17 cellular contexts compared by ENCODE assay signal in the genomic region with DNA sequence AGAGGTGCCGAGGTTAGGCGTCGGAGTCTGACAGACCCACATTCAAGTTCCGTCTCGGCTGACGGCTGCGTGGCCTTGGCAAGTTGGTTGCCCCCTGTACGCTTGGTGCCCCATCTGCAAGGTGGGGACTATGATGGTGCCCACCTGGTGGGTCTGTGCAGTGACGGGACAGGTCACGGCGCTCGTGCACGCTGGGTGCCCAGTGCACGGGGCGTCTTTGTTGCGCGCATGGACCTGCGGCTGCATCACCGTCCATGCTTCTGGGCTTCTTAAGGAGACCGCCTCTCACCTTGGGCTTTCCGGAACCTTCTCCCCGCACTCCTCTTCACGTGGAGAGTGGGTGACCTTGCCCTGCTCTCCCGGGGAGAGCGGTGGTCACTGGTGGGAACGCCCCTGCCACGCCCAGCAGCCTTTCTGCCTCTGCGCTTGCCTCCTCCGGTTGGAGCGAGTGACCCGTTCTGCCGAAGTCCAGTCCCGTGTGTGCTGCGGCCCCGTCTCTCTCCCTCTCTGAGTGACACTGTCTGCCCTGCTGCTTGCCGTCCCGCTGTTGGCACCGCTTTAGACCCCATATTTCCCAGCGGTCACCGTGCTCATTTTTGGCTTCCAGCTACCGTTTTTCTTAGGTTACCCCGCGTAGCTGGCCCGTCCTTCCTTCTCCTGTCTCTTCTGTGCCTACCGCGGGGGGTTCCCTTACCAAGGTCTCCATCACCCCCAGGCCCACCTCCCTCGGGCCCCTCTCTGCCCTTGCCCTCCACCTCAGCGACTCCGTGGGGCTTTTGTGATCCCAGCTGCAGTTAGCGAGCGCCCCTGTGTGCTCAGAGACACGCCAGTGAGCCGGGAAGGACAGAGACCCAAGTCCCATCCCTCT.
"Had no signal": no experiment of that assay in that cellular context is flagged by ENCODE, and none has a peak within 500 bp of the region (broad histone marks: within the 10 kb centered on the region; RNA-seq: fewer than 3 reads in every experiment).

No MANE protein-coding gene starts in this region.

- DNase-seq: activated CD4-positive, alpha-beta T cell treated with anti-CD3 and anti-CD28 coated beads, Interleukin-2, amount 50 U/mL, for 1 hour; activated CD8-positive, alpha-beta memory T cell treated with anti-CD3 and anti-CD28 coated beads for 24 hours; activated naive CD4-positive, alpha-beta T cell treated with anti-CD3 and anti-CD28 coated beads for 36 hours; activated naive CD8-positive, alpha-beta T cell treated with anti-CD3 and anti-CD28 coated beads, Interleukin-2, amount 50 U/mL, for 24 hours; cerebellar nuclear complex; dermis blood vessel endothelial cell; occipital lobe; right cardiac atrium; T-cell; T-helper 9 cell had no signal

- H3K4me3 Mint-ChIP-seq: activated naive CD4-positive, alpha-beta T cell treated with anti-CD3 and anti-CD28 coated beads for 36 hours; activated naive CD8-positive, alpha-beta T cell treated with anti-CD3 and anti-CD28 coated beads, Interleukin-2, amount 50 U/mL, for 24 hours; memory B cell; nephron; T-cell had no signal

- H3K4me2 ChIP-seq: smooth muscle cell had no signal

- H3K27ac Mint-ChIP-seq: activated naive CD4-positive, alpha-beta T cell treated with anti-CD3 and anti-CD28 coated beads for 36 hours; activated naive CD8-positive, alpha-beta T cell treated with anti-CD3 and anti-CD28 coated beads, Interleukin-2, amount 50 U/mL, for 24 hours; memory B cell; T-cell had no signal

- H3K27me3 Mint-ChIP-seq: activated naive CD8-positive, alpha-beta T cell treated with anti-CD3 and anti-CD28 coated beads, Interleukin-2, amount 50 U/mL, for 24 hours; memory B cell; T-cell had no signal

- ATAC-seq: activated CD4-positive, CD25-positive, alpha-beta regulatory T cell treated with anti-CD3 and anti-CD28 coated beads, Interleukin-2, amount 50 U/mL, for 24 hours; activated naive CD8-positive, alpha-beta T cell treated with anti-CD3 and anti-CD28 coated beads, Interleukin-2, amount 50 U/mL, for 24 hours; right cardiac atrium; T-cell had no signal

- FAIRE-seq: frontal cortex had no signal

- H3K4me3 ChIP-seq: prostate gland, smooth muscle cell, vagina had no signal

- H3K36me3 ChIP-seq: prostate gland, vagina had no signal

- H3K9me3 Mint-ChIP-seq: activated naive CD4-positive, alpha-beta T cell treated with anti-CD3 and anti-CD28 coated beads for 36 hours; activated naive CD8-positive, alpha-beta T cell treated with anti-CD3 and anti-CD28 coated beads, Interleukin-2, amount 50 U/mL, for 24 hours; memory B cell; nephron; T-cell had no signal

- H3K27me3 ChIP-seq: vagina had no signal

- H3K4me1 ChIP-seq: prostate gland had no signal

- H3K27ac ChIP-seq: prostate gland, vagina had no signal

- H3K9me3 ChIP-seq: prostate gland, vagina had no signal
